Comparison of ENCODE assay signal across 25 cellular contexts in the genomic region with DNA sequence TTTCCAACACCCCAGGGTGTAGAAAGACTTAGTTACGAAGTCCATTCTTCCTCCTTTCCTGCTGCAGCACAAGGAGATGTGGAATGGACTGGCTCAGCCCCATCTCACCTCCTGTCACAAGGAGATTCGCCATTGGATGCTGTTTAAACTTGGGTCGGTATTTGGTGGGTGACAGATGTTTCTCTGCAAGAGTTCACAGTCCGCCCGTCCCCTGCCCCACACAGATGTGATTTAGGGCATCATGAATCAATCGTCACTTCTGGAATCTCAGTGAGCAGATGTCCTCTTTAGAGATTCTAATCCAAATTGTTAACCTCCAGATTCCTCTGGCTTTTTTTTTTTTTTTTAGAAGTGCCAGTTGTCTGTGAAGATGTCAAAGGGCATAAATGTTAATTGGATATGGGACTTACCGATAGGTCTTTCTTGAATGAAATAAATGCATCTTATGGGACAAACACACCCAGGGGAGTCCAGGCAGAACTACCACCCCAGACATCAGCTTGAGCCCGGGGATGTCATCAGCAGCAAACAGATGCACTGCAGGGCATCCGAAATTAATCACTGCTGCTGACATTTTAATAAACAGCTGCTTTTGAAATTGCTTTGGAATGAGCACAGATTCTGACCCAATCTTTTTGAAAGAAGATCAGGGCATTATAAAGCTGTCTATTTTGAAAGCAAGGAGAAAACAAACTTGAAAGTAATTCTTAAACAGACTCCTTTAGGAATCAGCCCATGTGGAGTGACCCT.
"Had no signal": no experiment of that assay in that cellular context is flagged by ENCODE, and none has a peak within 500 bp of the region (broad histone marks: within the 10 kb centered on the region; RNA-seq: fewer than 3 reads in every experiment).

No MANE protein-coding gene starts in this region.

- H3K27me3 ChIP-seq: cardiac muscle cell had no signal

- H3K4me1 Mint-ChIP-seq: activated CD4-positive, alpha-beta memory T cell treated with anti-CD3 and anti-CD28 coated beads, Interleukin-2, amount 10 ng/mL, durations not matched to agents 7 days and 5 days; activated CD4-positive, alpha-beta T cell treated with anti-CD3 and anti-CD28 coated beads, Interleukin-2, amount 10 ng/mL, durations not matched to agents 7 days and 5 days; activated T-helper 17 cell treated with anti-CD3 and anti-CD28 coated beads, Interleukin-2, amount 50 U/mL, for 72 hours had no signal

- H3K27ac Mint-ChIP-seq: activated CD4-positive, alpha-beta memory T cell treated with anti-CD3 and anti-CD28 coated beads, Interleukin-2, amount 10 ng/mL, durations not matched to agents 7 days and 5 days; activated CD4-positive, alpha-beta T cell treated with anti-CD3 and anti-CD28 coated beads, Interleukin-2, amount 10 ng/mL, durations not matched to agents 7 days and 5 days; activated naive CD4-positive, alpha-beta T cell treated with anti-CD3 and anti-CD28 coated beads for 36 hours; activated naive CD8-positive, alpha-beta T cell; activated T-helper 17 cell treated with anti-CD3 and anti-CD28 coated beads, Interleukin-2, amount 50 U/mL, for 72 hours had no signal

- H3K36me3 Mint-ChIP-seq: activated naive CD8-positive, alpha-beta T cell; brain had no signal

- H3K36me3 ChIP-seq: cardiac muscle cell had no signal

- H3K4me3 Mint-ChIP-seq: activated CD4-positive, alpha-beta memory T cell treated with anti-CD3 and anti-CD28 coated beads, Interleukin-2, amount 10 ng/mL, durations not matched to agents 7 days and 5 days; activated CD4-positive, alpha-beta T cell treated with anti-CD3 and anti-CD28 coated beads, Interleukin-2, amount 10 ng/mL, durations not matched to agents 7 days and 5 days; activated naive CD4-positive, alpha-beta T cell treated with anti-CD3 and anti-CD28 coated beads for 36 hours; activated naive CD8-positive, alpha-beta T cell; activated T-helper 17 cell treated with anti-CD3 and anti-CD28 coated beads, Interleukin-2, amount 50 U/mL, for 72 hours had no signal

- DNase-seq: activated CD4-positive, alpha-beta memory T cell treated with anti-CD3 and anti-CD28 coated beads, Interleukin-2, amount 10 ng/mL, durations not matched to agents 7 days and 5 days; activated CD4-positive, alpha-beta T cell treated with anti-CD3 and anti-CD28 coated beads, Interleukin-2, amount 10 ng/mL, durations not matched to agents 7 days and 5 days; activated CD4-positive, CD25-positive, alpha-beta regulatory T cell; activated gamma-delta T cell; activated naive CD4-positive, alpha-beta T cell treated with anti-CD3 and anti-CD28 coated beads for 36 hours; activated T-cell treated with anti-CD3 and anti-CD28 coated beads for 4 hours; activated T-cell treated with anti-CD3 and anti-CD28 coated beads, Interleukin-2, amount 50 U/mL, for 48 hours; amygdala; KG1; MV-4-11; NCI-H1092 treated with DMSO at 0.1 percent for 48 hours; NCI-H1417 treated with DMSO at 0.1 percent for 48 hours; NCI-H1694; NCI-H2029; NCI-H446 treated with DMSO at 0.1 percent for 48 hours; NCI-H524 treated with DMSO at 0.1 percent for 48 hours; NCI-H748 treated with DMSO at 0.1 percent for 48 hours; T-helper 1 cell had no signal

- H3K27me3 Mint-ChIP-seq: activated CD4-positive, alpha-beta memory T cell treated with anti-CD3 and anti-CD28 coated beads, Interleukin-2, amount 10 ng/mL, durations not matched to agents 7 days and 5 days; activated CD4-positive, alpha-beta T cell treated with anti-CD3 and anti-CD28 coated beads, Interleukin-2, amount 10 ng/mL, durations not matched to agents 7 days and 5 days; activated naive CD8-positive, alpha-beta T cell had no signal

- ATAC-seq: activated T-helper 17 cell treated with anti-CD3 and anti-CD28 coated beads, Interleukin-2, amount 50 U/mL, for 72 hours; Right ventricle myocardium inferior had no signal

- H3K9me3 Mint-ChIP-seq: activated CD4-positive, alpha-beta memory T cell treated with anti-CD3 and anti-CD28 coated beads, Interleukin-2, amount 10 ng/mL, durations not matched to agents 7 days and 5 days; activated CD4-positive, alpha-beta T cell treated with anti-CD3 and anti-CD28 coated beads, Interleukin-2, amount 10 ng/mL, durations not matched to agents 7 days and 5 days; activated naive CD4-positive, alpha-beta T cell treated with anti-CD3 and anti-CD28 coated beads for 36 hours; activated T-helper 17 cell treated with anti-CD3 and anti-CD28 coated beads, Interleukin-2, amount 50 U/mL, for 72 hours had no signal

- FAIRE-seq: astrocyte had no signal

- H3K4me3 ChIP-seq: cardiac muscle cell, SK-N-MC had no signal
